ENCODE assay signal across 32 cellular contexts in the genomic region with DNA sequence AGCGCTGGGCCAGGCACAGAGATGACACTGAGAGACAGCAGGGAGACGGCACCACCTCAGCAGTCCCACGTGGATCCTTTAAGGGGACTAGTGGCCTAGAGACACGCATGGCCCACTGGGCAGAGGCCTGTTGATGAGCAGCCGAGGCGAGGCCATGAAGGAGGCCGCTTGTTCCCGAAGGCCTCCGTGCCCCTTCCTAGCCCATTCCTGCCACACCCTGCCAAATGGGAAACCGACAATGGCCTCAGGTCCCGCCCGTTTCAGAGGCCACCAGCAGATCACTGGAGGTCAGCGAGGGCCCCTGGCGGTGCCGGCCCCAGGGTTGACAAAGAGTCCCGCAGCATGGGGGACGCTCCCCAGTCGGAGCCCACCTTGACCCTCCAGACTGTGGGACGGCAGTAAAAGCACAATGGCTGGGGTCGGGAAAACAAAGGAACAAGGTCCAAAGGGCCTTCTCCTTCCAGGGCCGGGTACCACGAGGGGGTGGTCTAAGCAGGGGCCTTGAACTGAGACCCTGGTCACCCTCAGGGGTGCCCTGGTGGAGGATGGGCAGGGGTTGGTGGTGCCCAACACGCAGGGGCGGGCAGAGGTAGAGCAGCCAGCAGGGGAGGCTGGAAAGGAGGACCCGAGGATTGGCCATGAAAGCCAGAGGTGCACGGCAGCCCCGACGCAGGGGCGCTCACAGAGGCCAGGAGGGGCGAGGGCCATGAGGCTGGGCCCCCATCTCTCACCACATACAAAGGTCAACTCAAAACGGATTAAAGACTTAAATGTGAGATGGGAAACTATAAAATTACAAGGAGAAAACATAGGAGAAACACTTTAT. TPM values are rescaled to one million over a fixed set of nuclear protein-coding genes. Genes with fewer than 3 reads are reported as not detected.
"Had no signal": no experiment of that assay in that cellular context is flagged by ENCODE, and none has a peak within 500 bp of the region (broad histone marks: within the 10 kb centered on the region; RNA-seq: fewer than 3 reads in every experiment).

No MANE protein-coding gene starts in this region.

- H3K9me3 ChIP-seq: esophagus squamous epithelium, gastrocnemius medialis, heart right ventricle, left lung, lower lobe of right lung had no signal

- H3K4me3 ChIP-seq: coronary artery, dorsolateral prefrontal cortex, esophagus squamous epithelium, gastrocnemius medialis, heart right ventricle, left lung, lower lobe of right lung had no signal

- DNase-seq: cerebellar nuclear complex; dermis blood vessel endothelial cell; dorsolateral prefrontal cortex; effector CD4-positive, alpha-beta T cell; effector memory CD4-positive, alpha-beta T cell; erythroblast; esophagus squamous epithelium; foreskin fibroblast; foreskin melanocyte; gastrocnemius medialis; glutamatergic neuron; head of caudate nucleus; heart right ventricle; hippocampal formation; immature natural killer cell; islet precursor cell; kidney; kidney glomerular epithelial cell; left colon; left lung; left ventricle myocardium superior; lower lobe of right lung; mesendoderm; midbrain had no signal

- H3K36me3 ChIP-seq: esophagus squamous epithelium, gastrocnemius medialis, heart right ventricle, left lung, lower lobe of right lung had no signal

- H3K27me3 ChIP-seq: dorsolateral prefrontal cortex, gastrocnemius medialis had no signal

- H3K36me3 Mint-ChIP-seq: immature natural killer cell had no signal

- H3K4me3 Mint-ChIP-seq: immature natural killer cell had no signal

- H3K4me1 Mint-ChIP-seq: immature natural killer cell had no signal

- H3K9me3 Mint-ChIP-seq: immature natural killer cell had no signal

- H3K27ac Mint-ChIP-seq: immature natural killer cell had no signal

- H3K4me1 ChIP-seq: esophagus squamous epithelium, gastrocnemius medialis, heart right ventricle, left lung, lower lobe of right lung had no signal

- ATAC-seq: esophagus mucosa, gastrocnemius medialis, heart right ventricle, left colon, left lung, left ventricle myocardium superior, lower lobe of right lung had no signal

- H3K27ac ChIP-seq: coronary artery, epithelial cell of prostate, esophagus squamous epithelium, gastrocnemius medialis, heart right ventricle, left lung, lower lobe of right lung had no signal

RNA-seq across cellular contexts. Expression of gene CNPY1, which starts 19.9 kb away (rescaled TPM):
- total RNA-seq: dermis blood vessel endothelial cell, esophagus mucosa, esophagus squamous epithelium, glomerular endothelial cell, heart right ventricle, kidney, left colon, left lung, left ventricle myocardium superior, lower leg skin, lower lobe of right lung, lung microvascular endothelial cell, mononuclear cell, mucosa of gallbladder had no signal
- polyA plus RNA-seq: heart right ventricle, immature natural killer cell had no signal
